ENCODE assay signal across 20 cellular contexts in genomic region chr3:67382551-67382950, GRCh38.
DNase-seq lines count a peak whose midpoint lies in the region; ATAC-seq, FAIRE-seq and TF ChIP-seq lines count a peak whose summit lies in the region.
"Had no signal": no experiment of that assay in that cellular context is flagged by ENCODE, and none has a peak within 500 bp of the region (broad histone marks: within the 10 kb centered on the region; RNA-seq: fewer than 3 reads in every experiment).

No MANE protein-coding gene starts in this region.

- FAIRE-seq in HTR-8/SVneo (lab: Jason Lieb, UNC) (peak; percentile 23), bronchial epithelial cell (lab: Jason Lieb, UNC) (peak; percentile 50), kidney (lab: Jason Lieb, UNC) (no peak)
- FAIRE-seq: GM19239, H54, RCC 7860 had no signal

- no peaks in the 10 kb centered on the region for H4K20me1 ChIP-seq in BLaER1

- H3K4me2 ChIP-seq in BLaER1, result no peak overlapping the region

- no peaks in the 10 kb centered on the region for H3K4me1 ChIP-seq in BLaER1
- no peaks in the 10 kb centered on the region for H3K4me1 ChIP-seq in kidney (ENCODE audit: control insufficient read depth in 1 of 2, insufficient read depth in 1 of 2, low read depth in 1 of 2, low read length in 2 of 2)

- H3K27ac ChIP-seq in BLaER1, result no peak overlapping the region
- no peak overlapping the region for H3K27ac ChIP-seq in kidney (ENCODE audit: low read depth in 2 of 2, low read length in 2 of 2)

- intact Hi-C loops in kidney (cut with DNase I), result no loop called here

- H3K9me3 ChIP-seq in BLaER1 (no peaks in the 10 kb centered on the region), kidney (ENCODE audit: control insufficient read depth in 1 of 2, low read length in 2 of 2) (no peaks in the 10 kb centered on the region)

- H3K27me3 ChIP-seq in BLaER1, result no peaks in the 10 kb centered on the region
- H3K27me3 ChIP-seq in bronchial epithelial cell (ENCODE audit: control insufficient read depth, insufficient read depth, low read length), result no peaks in the 10 kb centered on the region

- DNase-seq in HTR-8/SVneo (ENCODE audit: insufficient read length, low spot score) (no peak), bronchial epithelial cell (ENCODE audit: low read depth) (no peak), kidney (peak; percentile 38), NCI-H187 (lab: John Stamatoyannopoulos, UW) (no peak)
- DNase-seq in stimulated activated CD8-positive, alpha-beta memory T cell treated with anti-CD3 and anti-CD28 coated beads, Interleukin-4, amount 100 ng/mL, for 48 hours, result no peak
- DNase-seq: ACHN; Calu3; CD4-positive, alpha-beta T cell; DMS53; HFFc6; NCI-H1105; NCI-H1694 treated with DMSO at 0.1 percent for 48 hours; NCI-H226; NCI-H524 treated with DMSO at 0.1 percent for 48 hours; SHP77 had no signal

- TF ChIP-seq CTCF in bronchial epithelial cell (IDR thresholded peaks at IDR 0.05; ENCODE audit: insufficient read depth, low read length, severe bottlenecking) (no peak), kidney (IDR thresholded peaks at IDR 0.05; ENCODE audit: borderline replicate concordance, extremely low read depth, insufficient read depth) (no peak)

- ATAC-seq in HG03108 (IDR thresholded peaks at IDR 0.05; ENCODE audit: unreplicated experiment), result no peak

- 0 out of 2 replicates have a peak overlapping the region, but pooled peaks have one; percentile 10 for H3K9ac ChIP-seq in BLaER1
- no peak overlapping the region for H3K9ac ChIP-seq in kidney (ENCODE audit: low read length in 2 of 2)

- no peaks in the 10 kb centered on the region for H3K36me3 ChIP-seq in BLaER1
- H3K36me3 ChIP-seq in bronchial epithelial cell (ENCODE audit: control insufficient read depth, insufficient read depth, low read length), result no peaks in the 10 kb centered on the region
- H3K36me3 ChIP-seq in kidney (ENCODE audit: control insufficient read depth in 1 of 2, insufficient read depth in 2 of 2, low read length in 2 of 2), result no peaks in the 10 kb centered on the region

- H3K4me3 ChIP-seq in BLaER1 (no peak overlapping the region), bronchial epithelial cell (ENCODE audit: low read depth, low read length) (no peak overlapping the region), kidney (ENCODE audit: low read length in 2 of 2) (no peak overlapping the region)
